8 cellular contexts compared by ENCODE assay signal in genomic region chr17:27879987-27880608, GRCh38. TPM values are rescaled to one million over a fixed set of nuclear protein-coding genes. Genes with fewer than 3 reads are reported as not detected.
A peak's percentile ranks its signal among the peaks of the same experiment; 100 is the strongest.
DNase-seq lines count a peak whose midpoint lies in the region; TF ChIP-seq lines count a peak whose summit lies in the region.

No MANE protein-coding gene starts in this region.

- H3K27me3 ChIP-seq in Karpas-422 (ENCODE audit: low read length) (no peaks in the 10 kb centered on the region), SJSA1 (replicated peaks) (no peaks in the 10 kb centered on the region), ovary (no peaks in the 10 kb centered on the region), transverse colon (no peaks in the 10 kb centered on the region)

- H3K36me3 ChIP-seq in Karpas-422 (ENCODE audit: insufficient read depth, low read length), result no peaks in the 10 kb centered on the region
- no peaks in the 10 kb centered on the region for H3K36me3 ChIP-seq in SJSA1
- H3K36me3 ChIP-seq in ovary, result no peaks in the 10 kb centered on the region
- H3K36me3 ChIP-seq in transverse colon, result no peaks in the 10 kb centered on the region

- H3K79me2 ChIP-seq in Karpas-422 (ENCODE audit: low read length), result no peaks in the 10 kb centered on the region

- intact Hi-C loops in ovary (cut with DNase I) (loop anchor here in 3 of 4 donors (1.0 to 5.0 kb wide), 2 partner anchors 73 to 75 kb away; no protein-coding TSS in a partner anchor), transverse colon (cut with DNase I; ENCODE audit: low total_unique reads) (loop anchor here (5.0 kb wide), 1 partner anchor 78 kb away; the partner anchor contains the start of gene NOS2)

- 9 to 20% (median 11%) methylated on average over 3 of the region's 3 CpGs for WGBS in ovary, 3 donors
- 25% methylated on average over 3 of the region's 3 CpGs; no CpG with 5 or more reads in 1 of the 2 donors for WGBS in transverse colon (ENCODE audit: low coverage in 1 of 2), 2 donors

- DNase-seq in Karpas-422 (peak; percentile 87), SJSA1 (ENCODE audit: low read depth in 1 of 2, low spot score in 2 of 2) (peak; percentile 41 to 61), foreskin melanocyte (peak; percentile 41), ovary (peak; percentile 64 to 82 (median 76)), transverse colon (peak; percentile 84)
- peak; percentile 85 for DNase-seq in activated effector memory CD4-positive, alpha-beta T cell treated with anti-CD3 and anti-CD28 coated beads, Interleukin-2, amount 50 U/mL, for 16 hours

- no peaks in the 10 kb centered on the region for H3K4me1 ChIP-seq in Karpas-422 (ENCODE audit: low read length)
- H3K4me1 ChIP-seq in SJSA1 (replicated peaks), result no peaks in the 10 kb centered on the region
- H3K4me1 ChIP-seq in ovary (ENCODE audit: insufficient read depth), result peaks cover 4% of the 10 kb centered on the region
- H3K4me1 ChIP-seq in transverse colon, result peaks cover 0 to 9% (median 0%) of the 10 kb centered on the region in 4 donors

- peak; percentile 79 for TF ChIP-seq CTCF in 22Rv1 (IDR thresholded peaks at IDR 0.05)
- TF ChIP-seq CTCF in GM12875 (IDR thresholded peaks at IDR 0.05; ENCODE audit: borderline replicate concordance, insufficient read depth, low read depth, low read length), result peak; percentile 87
- TF ChIP-seq CTCF in ovary (IDR thresholded peaks at IDR 0.05), result peak; percentile 46 to 65 (median 61)
- TF ChIP-seq CTCF in transverse colon (IDR thresholded peaks at IDR 0.05), result peak; percentile 64 to 86 (median 77)

- H3K9ac ChIP-seq in Karpas-422 (ENCODE audit: low read length), result no peak overlapping the region

- H3K27ac ChIP-seq in 22Rv1 (no peak overlapping the region), Karpas-422 (ENCODE audit: low read length) (no peak overlapping the region), SJSA1 (no peak overlapping the region), ovary (no peak overlapping the region), transverse colon (no peak overlapping the region)

- no peak overlapping the region for H2AFZ ChIP-seq in Karpas-422 (ENCODE audit: low read length)

- no peaks in the 10 kb centered on the region for H4K20me1 ChIP-seq in Karpas-422 (ENCODE audit: insufficient read depth, low read depth, low read length)

- in situ Hi-C loops in transverse colon (cut with MboI; ENCODE audit: low pct_ligation_motif_present in 1 of 4, low pct_unique_long_range_greater_than_20kb in 1 of 4, low sequenced_read_pairs in 3 of 4), result loop anchor here in 3 of 4 donors (5.0 to 25.0 kb wide), 5 partner anchors 75 to 268 kb away; partner anchors contain the start of gene NOS2 (in 3 of the 3)

- H3K4me3 ChIP-seq in GM12875 (ENCODE audit: low read depth, low read length) (no peak overlapping the region), Karpas-422 (ENCODE audit: low read length) (no peak overlapping the region), SJSA1 (no peak overlapping the region), ovary (no peak overlapping the region), transverse colon (no peak overlapping the region)

- H3K4me2 ChIP-seq in Karpas-422 (ENCODE audit: low read depth, low read length, poor library complexity, severe bottlenecking), result no peak overlapping the region

- TF ChIP-seq EP300 in ovary (IDR thresholded peaks at IDR 0.05) (no peak), transverse colon (IDR thresholded peaks at IDR 0.05; ENCODE audit: low read depth) (no peak)

- TF ChIP-seq POLR2A in ovary (IDR thresholded peaks at IDR 0.05), result no peak
- TF ChIP-seq POLR2A in transverse colon (IDR thresholded peaks at IDR 0.05), result no peak

- no peaks in the 10 kb centered on the region for H3K9me2 ChIP-seq in Karpas-422 (replicated peaks; ENCODE audit: insufficient read depth, low read length)

- H3K9me3 ChIP-seq in Karpas-422 (ENCODE audit: low read length) (no peaks in the 10 kb centered on the region), SJSA1 (replicated peaks) (no peaks in the 10 kb centered on the region), ovary (no peaks in the 10 kb centered on the region), transverse colon (no peaks in the 10 kb centered on the region)

RNA-seq across cellular contexts. Expression of gene LYRM9, which starts 13.1 kb away (rescaled TPM):
- total RNA-seq in Karpas-422 (2014; rRNA removed; shearing (Covaris generic); ENCODE audit: low replicate concordance), result 0.97 and 3.2 TPM in 2 replicates
- total RNA-seq in SJSA1 (2014; rRNA removed; shearing (Covaris generic)), result 4.8 and 4.9 TPM in 2 replicates
- total RNA-seq in ovary (10 to 100 TPM; 17.5 to 39.8 (median 20.5) TPM), transverse colon (10 to 100 TPM in 3 of 4 donors, 1 to 10 TPM in 1; 2.6 to 33.0 (median 12.1) TPM)
- 10 to 100 TPM; 18.6 to 24.7 TPM for polyA plus RNA-seq in ovary
